1 cellular context compared by ENCODE assay signal in the genomic region with DNA sequence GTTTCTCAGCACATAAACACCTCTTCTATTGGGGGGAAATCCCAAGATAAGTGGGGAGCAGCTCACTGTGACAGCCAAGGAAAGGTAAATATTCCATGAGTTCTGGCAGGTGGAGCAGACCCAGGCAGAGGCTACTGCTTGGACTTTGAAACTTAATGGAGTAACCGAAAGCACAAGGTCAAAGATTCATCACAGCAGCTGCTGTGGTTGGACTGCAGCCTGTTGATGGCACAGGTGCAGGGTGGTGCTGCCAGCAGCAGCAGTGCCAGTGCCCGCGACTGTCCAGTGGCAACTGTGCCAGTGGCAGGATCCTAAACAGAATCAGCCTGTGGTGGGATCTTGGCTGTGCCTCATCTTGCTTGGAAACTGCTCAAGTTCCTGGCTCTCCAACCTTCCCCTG.
TF ChIP-seq lines count a peak whose summit lies in the region.

No MANE protein-coding gene starts in this region.

TF ChIP-seq in WTC11, 78 proteins besides CTCF, POLR2A, EP300 and RAD21 (continued from another document):
- TF ChIP-seq, protein P1, sequence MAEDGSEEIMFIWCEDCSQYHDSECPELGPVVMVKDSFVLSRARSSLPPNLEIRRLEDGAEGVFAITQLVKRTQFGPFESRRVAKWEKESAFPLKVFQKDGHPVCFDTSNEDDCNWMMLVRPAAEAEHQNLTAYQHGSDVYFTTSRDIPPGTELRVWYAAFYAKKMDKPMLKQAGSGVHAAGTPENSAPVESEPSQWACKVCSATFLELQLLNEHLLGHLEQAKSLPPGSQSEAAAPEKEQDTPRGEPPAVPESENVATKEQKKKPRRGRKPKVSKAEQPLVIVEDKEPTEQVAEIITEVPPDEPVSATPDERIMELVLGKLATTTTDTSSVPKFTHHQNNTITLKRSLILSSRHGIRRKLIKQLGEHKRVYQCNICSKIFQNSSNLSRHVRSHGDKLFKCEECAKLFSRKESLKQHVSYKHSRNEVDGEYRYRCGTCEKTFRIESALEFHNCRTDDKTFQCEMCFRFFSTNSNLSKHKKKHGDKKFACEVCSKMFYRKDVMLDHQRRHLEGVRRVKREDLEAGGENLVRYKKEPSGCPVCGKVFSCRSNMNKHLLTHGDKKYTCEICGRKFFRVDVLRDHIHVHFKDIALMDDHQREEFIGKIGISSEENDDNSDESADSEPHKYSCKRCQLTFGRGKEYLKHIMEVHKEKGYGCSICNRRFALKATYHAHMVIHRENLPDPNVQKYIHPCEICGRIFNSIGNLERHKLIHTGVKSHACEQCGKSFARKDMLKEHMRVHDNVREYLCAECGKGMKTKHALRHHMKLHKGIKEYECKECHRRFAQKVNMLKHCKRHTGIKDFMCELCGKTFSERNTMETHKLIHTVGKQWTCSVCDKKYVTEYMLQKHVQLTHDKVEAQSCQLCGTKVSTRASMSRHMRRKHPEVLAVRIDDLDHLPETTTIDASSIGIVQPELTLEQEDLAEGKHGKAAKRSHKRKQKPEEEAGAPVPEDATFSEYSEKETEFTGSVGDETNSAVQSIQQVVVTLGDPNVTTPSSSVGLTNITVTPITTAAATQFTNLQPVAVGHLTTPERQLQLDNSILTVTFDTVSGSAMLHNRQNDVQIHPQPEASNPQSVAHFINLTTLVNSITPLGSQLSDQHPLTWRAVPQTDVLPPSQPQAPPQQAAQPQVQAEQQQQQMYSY (CRISPR knock-in tag; IDR thresholded peaks at IDR 0.05), result no peak
- TF ChIP-seq ZNF396 (CRISPR knock-in tag; IDR thresholded peaks at IDR 0.05; ENCODE audit: borderline replicate concordance), result no peak
- TF ChIP-seq ZNF121 (CRISPR knock-in tag; IDR thresholded peaks at IDR 0.05), result no peak
- TF ChIP-seq, protein P2, sequence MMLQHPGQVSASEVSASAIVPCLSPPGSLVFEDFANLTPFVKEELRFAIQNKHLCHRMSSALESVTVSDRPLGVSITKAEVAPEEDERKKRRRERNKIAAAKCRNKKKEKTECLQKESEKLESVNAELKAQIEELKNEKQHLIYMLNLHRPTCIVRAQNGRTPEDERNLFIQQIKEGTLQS (CRISPR knock-in tag; conservative IDR thresholded peaks at IDR 0.05), result no peak
TF ChIP-seq in WTC11: peak in this region for 0.
